In the genomic region with DNA sequence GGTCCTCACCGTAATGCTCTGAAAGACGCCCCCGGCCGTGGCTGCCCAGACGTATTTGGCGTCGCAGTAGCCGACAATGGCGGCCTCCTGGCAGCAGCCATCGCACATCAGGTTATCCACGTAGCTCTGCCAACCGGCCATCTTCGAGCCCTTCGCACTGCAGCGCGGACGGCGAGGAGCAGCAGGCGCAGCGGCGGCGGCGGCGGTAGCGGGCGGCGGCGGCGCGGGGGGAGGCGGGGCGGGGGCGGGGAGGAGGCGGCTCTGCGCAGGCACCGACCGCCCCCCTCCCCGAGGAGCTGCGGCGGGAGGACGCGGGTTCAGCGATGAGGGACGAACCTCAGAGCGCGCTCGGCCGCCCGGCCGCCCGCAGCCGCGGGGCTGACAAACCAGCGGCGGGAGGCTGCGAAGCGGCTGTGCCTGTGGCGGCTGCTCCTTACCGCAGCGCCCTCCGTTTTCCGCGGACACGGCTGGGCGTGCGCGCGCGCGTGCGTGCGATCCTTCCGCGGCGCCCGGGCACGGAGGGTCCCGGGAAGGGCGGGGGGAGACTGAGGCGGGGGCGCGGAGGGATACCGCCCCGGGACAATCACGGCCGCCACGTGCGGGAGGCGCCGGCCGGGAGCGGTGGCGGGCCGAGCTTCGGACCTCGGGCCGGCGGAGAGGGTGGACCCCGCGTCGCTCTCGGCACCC, we compare ENCODE assay signal across 1 cellular context.
TF ChIP-seq lines count a peak whose summit lies in the region.

A gene with protein sequence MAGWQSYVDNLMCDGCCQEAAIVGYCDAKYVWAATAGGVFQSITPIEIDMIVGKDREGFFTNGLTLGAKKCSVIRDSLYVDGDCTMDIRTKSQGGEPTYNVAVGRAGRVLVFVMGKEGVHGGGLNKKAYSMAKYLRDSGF (minus strand): TSS at position 180 of the 687 bp plus-strand sequence. CDS start 39 bp downstream, at position 141.

TF ChIP-seq in HepG2, 621 proteins besides CTCF, POLR2A, EP300 and RAD21 (continued from another document and continues in another):
- TF ChIP-seq, protein P1, sequence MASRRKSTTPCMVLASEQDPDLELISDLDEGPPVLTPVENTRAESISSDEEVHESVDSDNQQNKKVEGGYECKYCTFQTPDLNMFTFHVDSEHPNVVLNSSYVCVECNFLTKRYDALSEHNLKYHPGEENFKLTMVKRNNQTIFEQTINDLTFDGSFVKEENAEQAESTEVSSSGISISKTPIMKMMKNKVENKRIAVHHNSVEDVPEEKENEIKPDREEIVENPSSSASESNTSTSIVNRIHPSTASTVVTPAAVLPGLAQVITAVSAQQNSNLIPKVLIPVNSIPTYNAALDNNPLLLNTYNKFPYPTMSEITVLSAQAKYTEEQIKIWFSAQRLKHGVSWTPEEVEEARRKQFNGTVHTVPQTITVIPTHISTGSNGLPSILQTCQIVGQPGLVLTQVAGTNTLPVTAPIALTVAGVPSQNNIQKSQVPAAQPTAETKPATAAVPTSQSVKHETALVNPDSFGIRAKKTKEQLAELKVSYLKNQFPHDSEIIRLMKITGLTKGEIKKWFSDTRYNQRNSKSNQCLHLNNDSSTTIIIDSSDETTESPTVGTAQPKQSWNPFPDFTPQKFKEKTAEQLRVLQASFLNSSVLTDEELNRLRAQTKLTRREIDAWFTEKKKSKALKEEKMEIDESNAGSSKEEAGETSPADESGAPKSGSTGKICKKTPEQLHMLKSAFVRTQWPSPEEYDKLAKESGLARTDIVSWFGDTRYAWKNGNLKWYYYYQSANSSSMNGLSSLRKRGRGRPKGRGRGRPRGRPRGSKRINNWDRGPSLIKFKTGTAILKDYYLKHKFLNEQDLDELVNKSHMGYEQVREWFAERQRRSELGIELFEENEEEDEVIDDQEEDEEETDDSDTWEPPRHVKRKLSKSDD (CRISPR knock-in tag; IDR thresholded peaks at IDR 0.05; ENCODE audit: low read depth), result peak; percentile 18; the same call in 1 of the 2 replicates
- TF ChIP-seq ZFY (CRISPR knock-in tag; IDR thresholded peaks at IDR 0.05) (peak; percentile 65), ZNF253 (CRISPR knock-in tag; IDR thresholded peaks at IDR 0.05; ENCODE audit: borderline replicate concordance) (peak; percentile 93; the same call in 1 of the 2 replicates), GPN1 (CRISPR knock-in tag; IDR thresholded peaks at IDR 0.05; ENCODE audit: borderline replicate concordance) (no peak), GMEB1 (CRISPR knock-in tag; IDR thresholded peaks at IDR 0.05; ENCODE audit: borderline replicate concordance) (peak; percentile 95), ZNF703 (CRISPR knock-in tag; IDR thresholded peaks at IDR 0.05; ENCODE audit: borderline replicate concordance) (peak; percentile 88), CHD4 (IDR thresholded peaks at IDR 0.05; ENCODE audit: borderline replicate concordance, low read length) (no peak), PPARG (CRISPR knock-in tag; conservative IDR thresholded peaks at IDR 0.05) (0 out of 2 replicates have a peak, but pooled peaks have one; percentile 20), TP53 (CRISPR knock-in tag; conservative IDR thresholded peaks at IDR 0.05) (no peak), MNT (IDR thresholded peaks at IDR 0.05) (peak; percentile 16; the same call in 1 of the 2 replicates), THAP7 (CRISPR knock-in tag; IDR thresholded peaks at IDR 0.05) (no peak), JDP2 (CRISPR knock-in tag; IDR thresholded peaks at IDR 0.05; ENCODE audit: borderline replicate concordance) (peak; percentile 29; the same call in 1 of the 2 replicates), CEBPG (CRISPR knock-in tag; IDR thresholded peaks at IDR 0.05) (0 out of 2 replicates have a peak, but pooled peaks have one; percentile 4), ZNF430 (CRISPR knock-in tag; IDR thresholded peaks at IDR 0.05) (peak; percentile 73; the same call in 1 of the 2 replicates), ZNF280B (CRISPR knock-in tag; IDR thresholded peaks at IDR 0.05; ENCODE audit: borderline replicate concordance) (no peak), HNRNPLL (IDR thresholded peaks at IDR 0.05; ENCODE audit: low read depth, low read length, poor library complexity, severe bottlenecking) (peak; percentile 97), HDAC6 (IDR thresholded peaks at IDR 0.05; ENCODE audit: low read depth, low read length) (no peak), ZNF354B (CRISPR knock-in tag; IDR thresholded peaks at IDR 0.05) (peak; percentile 64; the same call in 1 of the 2 replicates), IRF2 (CRISPR knock-in tag; IDR thresholded peaks at IDR 0.05) (0 out of 2 replicates have a peak, but pooled peaks have one; percentile 40)
- TF ChIP-seq, protein P2, sequence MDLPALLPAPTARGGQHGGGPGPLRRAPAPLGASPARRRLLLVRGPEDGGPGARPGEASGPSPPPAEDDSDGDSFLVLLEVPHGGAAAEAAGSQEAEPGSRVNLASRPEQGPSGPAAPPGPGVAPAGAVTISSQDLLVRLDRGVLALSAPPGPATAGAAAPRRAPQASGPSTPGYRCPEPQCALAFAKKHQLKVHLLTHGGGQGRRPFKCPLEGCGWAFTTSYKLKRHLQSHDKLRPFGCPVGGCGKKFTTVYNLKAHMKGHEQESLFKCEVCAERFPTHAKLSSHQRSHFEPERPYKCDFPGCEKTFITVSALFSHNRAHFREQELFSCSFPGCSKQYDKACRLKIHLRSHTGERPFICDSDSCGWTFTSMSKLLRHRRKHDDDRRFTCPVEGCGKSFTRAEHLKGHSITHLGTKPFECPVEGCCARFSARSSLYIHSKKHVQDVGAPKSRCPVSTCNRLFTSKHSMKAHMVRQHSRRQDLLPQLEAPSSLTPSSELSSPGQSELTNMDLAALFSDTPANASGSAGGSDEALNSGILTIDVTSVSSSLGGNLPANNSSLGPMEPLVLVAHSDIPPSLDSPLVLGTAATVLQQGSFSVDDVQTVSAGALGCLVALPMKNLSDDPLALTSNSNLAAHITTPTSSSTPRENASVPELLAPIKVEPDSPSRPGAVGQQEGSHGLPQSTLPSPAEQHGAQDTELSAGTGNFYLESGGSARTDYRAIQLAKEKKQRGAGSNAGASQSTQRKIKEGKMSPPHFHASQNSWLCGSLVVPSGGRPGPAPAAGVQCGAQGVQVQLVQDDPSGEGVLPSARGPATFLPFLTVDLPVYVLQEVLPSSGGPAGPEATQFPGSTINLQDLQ (CRISPR knock-in tag; IDR thresholded peaks at IDR 0.05), result no peak
- TF ChIP-seq, protein P3, sequence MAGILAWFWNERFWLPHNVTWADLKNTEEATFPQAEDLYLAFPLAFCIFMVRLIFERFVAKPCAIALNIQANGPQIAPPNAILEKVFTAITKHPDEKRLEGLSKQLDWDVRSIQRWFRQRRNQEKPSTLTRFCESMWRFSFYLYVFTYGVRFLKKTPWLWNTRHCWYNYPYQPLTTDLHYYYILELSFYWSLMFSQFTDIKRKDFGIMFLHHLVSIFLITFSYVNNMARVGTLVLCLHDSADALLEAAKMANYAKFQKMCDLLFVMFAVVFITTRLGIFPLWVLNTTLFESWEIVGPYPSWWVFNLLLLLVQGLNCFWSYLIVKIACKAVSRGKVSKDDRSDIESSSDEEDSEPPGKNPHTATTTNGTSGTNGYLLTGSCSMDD (CRISPR knock-in tag; IDR thresholded peaks at IDR 0.05), result no peak
- TF ChIP-seq, protein P4, sequence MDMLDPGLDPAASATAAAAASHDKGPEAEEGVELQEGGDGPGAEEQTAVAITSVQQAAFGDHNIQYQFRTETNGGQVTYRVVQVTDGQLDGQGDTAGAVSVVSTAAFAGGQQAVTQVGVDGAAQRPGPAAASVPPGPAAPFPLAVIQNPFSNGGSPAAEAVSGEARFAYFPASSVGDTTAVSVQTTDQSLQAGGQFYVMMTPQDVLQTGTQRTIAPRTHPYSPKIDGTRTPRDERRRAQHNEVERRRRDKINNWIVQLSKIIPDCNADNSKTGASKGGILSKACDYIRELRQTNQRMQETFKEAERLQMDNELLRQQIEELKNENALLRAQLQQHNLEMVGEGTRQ (IDR thresholded peaks at IDR 0.05; ENCODE audit: low read depth, low read length), result no peak
- TF ChIP-seq, protein P4 (CRISPR knock-in tag; IDR thresholded peaks at IDR 0.05; ENCODE audit: borderline replicate concordance), result no peak
- TF ChIP-seq, protein P5, sequence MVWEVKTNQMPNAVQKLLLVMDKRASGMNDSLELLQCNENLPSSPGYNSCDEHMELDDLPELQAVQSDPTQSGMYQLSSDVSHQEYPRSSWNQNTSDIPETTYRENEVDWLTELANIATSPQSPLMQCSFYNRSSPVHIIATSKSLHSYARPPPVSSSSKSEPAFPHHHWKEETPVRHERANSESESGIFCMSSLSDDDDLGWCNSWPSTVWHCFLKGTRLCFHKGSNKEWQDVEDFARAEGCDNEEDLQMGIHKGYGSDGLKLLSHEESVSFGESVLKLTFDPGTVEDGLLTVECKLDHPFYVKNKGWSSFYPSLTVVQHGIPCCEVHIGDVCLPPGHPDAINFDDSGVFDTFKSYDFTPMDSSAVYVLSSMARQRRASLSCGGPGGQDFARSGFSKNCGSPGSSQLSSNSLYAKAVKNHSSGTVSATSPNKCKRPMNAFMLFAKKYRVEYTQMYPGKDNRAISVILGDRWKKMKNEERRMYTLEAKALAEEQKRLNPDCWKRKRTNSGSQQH (CRISPR knock-in tag; IDR thresholded peaks at IDR 0.05; ENCODE audit: low read depth), result peak; percentile 86; the same call in 1 of the 2 replicates
- TF ChIP-seq, protein P6, sequence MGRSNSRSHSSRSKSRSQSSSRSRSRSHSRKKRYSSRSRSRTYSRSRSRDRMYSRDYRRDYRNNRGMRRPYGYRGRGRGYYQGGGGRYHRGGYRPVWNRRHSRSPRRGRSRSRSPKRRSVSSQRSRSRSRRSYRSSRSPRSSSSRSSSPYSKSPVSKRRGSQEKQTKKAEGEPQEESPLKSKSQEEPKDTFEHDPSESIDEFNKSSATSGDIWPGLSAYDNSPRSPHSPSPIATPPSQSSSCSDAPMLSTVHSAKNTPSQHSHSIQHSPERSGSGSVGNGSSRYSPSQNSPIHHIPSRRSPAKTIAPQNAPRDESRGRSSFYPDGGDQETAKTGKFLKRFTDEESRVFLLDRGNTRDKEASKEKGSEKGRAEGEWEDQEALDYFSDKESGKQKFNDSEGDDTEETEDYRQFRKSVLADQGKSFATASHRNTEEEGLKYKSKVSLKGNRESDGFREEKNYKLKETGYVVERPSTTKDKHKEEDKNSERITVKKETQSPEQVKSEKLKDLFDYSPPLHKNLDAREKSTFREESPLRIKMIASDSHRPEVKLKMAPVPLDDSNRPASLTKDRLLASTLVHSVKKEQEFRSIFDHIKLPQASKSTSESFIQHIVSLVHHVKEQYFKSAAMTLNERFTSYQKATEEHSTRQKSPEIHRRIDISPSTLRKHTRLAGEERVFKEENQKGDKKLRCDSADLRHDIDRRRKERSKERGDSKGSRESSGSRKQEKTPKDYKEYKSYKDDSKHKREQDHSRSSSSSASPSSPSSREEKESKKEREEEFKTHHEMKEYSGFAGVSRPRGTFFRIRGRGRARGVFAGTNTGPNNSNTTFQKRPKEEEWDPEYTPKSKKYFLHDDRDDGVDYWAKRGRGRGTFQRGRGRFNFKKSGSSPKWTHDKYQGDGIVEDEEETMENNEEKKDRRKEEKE (IDR thresholded peaks at IDR 0.05), result no peak
- TF ChIP-seq, protein P7, sequence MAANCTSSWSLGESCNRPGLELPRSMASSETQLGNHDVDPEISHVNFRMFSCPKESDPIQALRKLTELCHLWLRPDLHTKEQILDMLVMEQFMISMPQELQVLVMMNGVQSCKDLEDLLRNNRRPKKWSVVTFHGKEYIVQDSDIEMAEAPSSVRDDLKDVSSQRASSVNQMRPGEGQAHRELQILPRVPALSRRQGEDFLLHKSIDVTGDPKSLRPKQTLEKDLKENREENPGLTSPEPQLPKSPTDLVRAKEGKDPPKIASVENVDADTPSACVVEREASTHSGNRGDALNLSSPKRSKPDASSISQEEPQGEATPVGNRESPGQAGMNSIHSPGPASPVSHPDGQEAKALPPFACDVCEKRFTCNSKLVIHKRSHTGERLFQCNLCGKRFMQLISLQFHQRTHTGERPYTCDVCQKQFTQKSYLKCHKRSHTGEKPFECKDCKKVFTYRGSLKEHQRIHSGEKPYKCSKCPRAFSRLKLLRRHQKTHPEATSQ (CRISPR knock-in tag; IDR thresholded peaks at IDR 0.05; ENCODE audit: borderline replicate concordance), result peak; percentile 78
